9 cellular contexts compared by ENCODE assay signal in the genomic region with DNA sequence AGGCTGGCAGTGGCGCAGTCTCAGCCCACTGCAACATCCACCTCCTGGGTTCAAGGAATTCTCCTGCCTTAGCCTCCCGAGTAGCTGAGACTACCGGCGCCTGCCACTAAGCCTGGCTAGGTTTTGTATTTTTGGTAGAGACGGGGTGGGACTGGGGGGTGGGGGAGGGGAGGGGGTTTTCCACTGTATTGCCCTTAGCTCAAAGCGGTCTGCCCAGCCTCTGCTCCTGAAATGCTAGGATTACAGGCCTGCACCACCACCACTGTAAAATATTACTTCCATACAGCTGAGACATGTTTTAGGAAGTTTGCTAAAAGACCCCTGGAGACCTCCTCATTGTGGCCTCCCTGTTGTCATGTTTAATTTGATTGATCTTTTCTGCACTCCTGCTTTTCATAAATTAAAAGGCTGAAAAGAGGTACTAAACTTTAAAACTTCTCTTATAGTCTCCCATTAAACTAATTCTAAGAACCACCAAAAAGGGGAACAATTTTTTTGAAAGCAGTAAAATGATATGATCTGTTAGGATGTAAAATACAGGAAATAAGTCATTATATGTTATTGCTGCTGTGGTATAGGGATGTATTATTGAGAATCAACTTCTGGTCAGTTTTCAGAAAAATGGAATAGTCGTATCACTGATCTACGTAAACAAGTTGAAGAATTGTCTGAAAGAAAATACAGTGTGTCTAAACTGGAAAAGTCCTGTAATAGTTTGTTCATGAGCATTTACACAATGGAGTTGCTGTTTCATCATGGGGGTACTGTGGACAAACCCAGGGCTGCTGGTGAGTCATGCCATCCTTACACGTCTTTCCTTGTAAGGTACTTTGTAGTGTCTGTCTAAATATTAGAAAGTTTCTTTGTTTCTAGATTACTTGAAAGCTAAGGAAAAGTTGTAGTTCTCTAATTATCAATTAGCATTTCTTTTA.
DNase-seq lines count a peak whose midpoint lies in the region; ATAC-seq and TF ChIP-seq lines count a peak whose summit lies in the region.
"Had no signal": no experiment of that assay in that cellular context is flagged by ENCODE, and none has a peak within 500 bp of the region (broad histone marks: within the 10 kb centered on the region; RNA-seq: fewer than 3 reads in every experiment).

No MANE protein-coding gene starts in this region.

- H3K27ac Mint-ChIP-seq in activated CD4-positive, alpha-beta T cell treated with anti-CD3 and anti-CD28 coated beads for 36 hours, result peak overlapping the region; percentile 78

- peak overlapping the region; percentile 48 for H3K4me2 ChIP-seq in smooth muscle cell

- H3K9ac ChIP-seq in smooth muscle cell (ENCODE audit: low read depth), result peak overlapping the region; percentile 32

- H3K9me3 Mint-ChIP-seq in activated CD4-positive, alpha-beta T cell treated with anti-CD3 and anti-CD28 coated beads for 36 hours (ENCODE audit: low read depth), result no peaks in the 10 kb centered on the region
- H3K9me3 Mint-ChIP-seq: CD4-positive, CD25-positive, alpha-beta regulatory T cell had no signal

- peak; percentile 45 for DNase-seq in activated CD4-positive, alpha-beta T cell treated with anti-CD3 and anti-CD28 coated beads for 36 hours
- DNase-seq in activated CD4-positive, alpha-beta T cell treated with anti-CD3 and anti-CD28 coated beads, Interleukin-2, amount 50 U/mL, for 1 hour, result no peak
- DNase-seq in SJSA1 (ENCODE audit: low read depth in 1 of 2, low spot score in 2 of 2) (peak; percentile 44 to 67), fibroblast of mammary gland (ENCODE audit: low read depth) (peak; percentile 74), smooth muscle cell (lab: John Stamatoyannopoulos, UW; ENCODE audit: unreplicated experiment) (no peak), HK-2 (ENCODE audit: unreplicated experiment) (no peak), NCI-H524 treated with DMSO at 0.1 percent for 48 hours (lab: John Stamatoyannopoulos, UW) (no peak), omental fat pad (ENCODE audit: low spot score) (no peak)
- DNase-seq: CD4-positive, CD25-positive, alpha-beta regulatory T cell had no signal

- H3K4me3 Mint-ChIP-seq in activated CD4-positive, alpha-beta T cell treated with anti-CD3 and anti-CD28 coated beads for 36 hours, result no peak overlapping the region

- no peaks in the 10 kb centered on the region for H3K36me3 ChIP-seq in SJSA1
- H3K36me3 ChIP-seq in smooth muscle cell (ENCODE audit: low read depth), result no peaks in the 10 kb centered on the region

- no peaks in the 10 kb centered on the region for H3K9me3 ChIP-seq in SJSA1 (replicated peaks)
- H3K9me3 ChIP-seq in smooth muscle cell (replicated peaks; ENCODE audit: low read depth), result no peaks in the 10 kb centered on the region

- H3K36me3 Mint-ChIP-seq in activated CD4-positive, alpha-beta T cell treated with anti-CD3 and anti-CD28 coated beads for 36 hours (ENCODE audit: low read depth), result peaks cover 4% of the 10 kb centered on the region

- no peaks in the 10 kb centered on the region for H3K27me3 ChIP-seq in SJSA1 (replicated peaks)
- no peaks in the 10 kb centered on the region for H3K27me3 ChIP-seq in smooth muscle cell (ENCODE audit: low read depth)

- CTCF ChIA-PET in activated CD4-positive, alpha-beta T cell treated with anti-CD3 and anti-CD28 coated beads for 36 hours (lab: Charles Lee), result no interaction called here

- H2AFZ ChIP-seq in smooth muscle cell (ENCODE audit: low read depth), result peak overlapping the region; percentile 96

- peaks cover 17% of the 10 kb centered on the region for H3K4me1 ChIP-seq in SJSA1 (replicated peaks)
- H3K4me1 ChIP-seq in smooth muscle cell (ENCODE audit: low read depth), result peaks cover 14% of the 10 kb centered on the region

- no peaks in the 10 kb centered on the region for H4K20me1 ChIP-seq in smooth muscle cell (ENCODE audit: low read depth)

- no peak for TF ChIP-seq CTCF in fibroblast of mammary gland (conservative IDR thresholded peaks at IDR 0.05; ENCODE audit: control insufficient read depth, insufficient read depth, low read depth, low read length)
- TF ChIP-seq CTCF in smooth muscle cell (IDR thresholded peaks at IDR 0.05; ENCODE audit: borderline replicate concordance, insufficient read depth, poor library complexity, severe bottlenecking), result no peak
- no peak for TF ChIP-seq CTCF in omental fat pad (IDR thresholded peaks at IDR 0.05)

- H3K79me2 ChIP-seq in smooth muscle cell (ENCODE audit: low read depth), result no peaks in the 10 kb centered on the region

- H3K4me3 ChIP-seq in SJSA1, result no peak overlapping the region
- H3K4me3 ChIP-seq in fibroblast of mammary gland (ENCODE audit: control insufficient read depth, low read depth, low read length), result no peak overlapping the region
- no peak overlapping the region for H3K4me3 ChIP-seq in smooth muscle cell

- intact Hi-C loops in activated CD4-positive, alpha-beta T cell treated with anti-CD3 and anti-CD28 coated beads for 36 hours (cut with DNase I, micrococcal nuclease), result loop anchor here in 1 of 2 experiments (5.0 kb wide), 1 partner anchor 454 kb away; no protein-coding TSS in a partner anchor

- H3K4me1 Mint-ChIP-seq in activated CD4-positive, alpha-beta T cell treated with anti-CD3 and anti-CD28 coated beads for 36 hours, result peaks cover 24% of the 10 kb centered on the region

- no peaks in the 10 kb centered on the region for H3F3A ChIP-seq in smooth muscle cell (ENCODE audit: low read depth)

- no peak for ATAC-seq in activated CD4-positive, alpha-beta T cell treated with anti-CD3 and anti-CD28 coated beads for 36 hours
- ATAC-seq in omental fat pad (ENCODE audit: low FRiP score), result no peak

- WGBS in smooth muscle cell (ENCODE audit: low lambda C conversion rate), result 38% methylated on average over 9 of the region's 9 CpGs

- H3K27me3 Mint-ChIP-seq in activated CD4-positive, alpha-beta T cell treated with anti-CD3 and anti-CD28 coated beads for 36 hours, result no peaks in the 10 kb centered on the region

- POLR2A ChIA-PET in activated CD4-positive, alpha-beta T cell treated with anti-CD3 and anti-CD28 coated beads for 36 hours (lab: Charles Lee), result no interaction called here

- peak overlapping the region; percentile 59 for H3K27ac ChIP-seq in SJSA1
- H3K27ac ChIP-seq in smooth muscle cell (ENCODE audit: low read depth), result peak overlapping the region; percentile 96

Comparison
In these comparisons a context has a peak if more than half of its experiments do, and no peak if none do; other contexts are left out.
1. DNase-seq: peak in activated CD4-positive, alpha-beta T cell treated with anti-CD3 and anti-CD28 coated beads for 36 hours (single experiment), SJSA1 (2 of 2) and fibroblast of mammary gland (single experiment); none in activated CD4-positive, alpha-beta T cell treated with anti-CD3 and anti-CD28 coated beads, Interleukin-2, amount 50 U/mL, for 1 hour (single experiment), smooth muscle cell (single experiment), HK-2 (single experiment), NCI-H524 treated with DMSO at 0.1 percent for 48 hours (single experiment) and omental fat pad (single experiment).